Comparison of ENCODE assay signal across 14 cellular contexts in the genomic region with DNA sequence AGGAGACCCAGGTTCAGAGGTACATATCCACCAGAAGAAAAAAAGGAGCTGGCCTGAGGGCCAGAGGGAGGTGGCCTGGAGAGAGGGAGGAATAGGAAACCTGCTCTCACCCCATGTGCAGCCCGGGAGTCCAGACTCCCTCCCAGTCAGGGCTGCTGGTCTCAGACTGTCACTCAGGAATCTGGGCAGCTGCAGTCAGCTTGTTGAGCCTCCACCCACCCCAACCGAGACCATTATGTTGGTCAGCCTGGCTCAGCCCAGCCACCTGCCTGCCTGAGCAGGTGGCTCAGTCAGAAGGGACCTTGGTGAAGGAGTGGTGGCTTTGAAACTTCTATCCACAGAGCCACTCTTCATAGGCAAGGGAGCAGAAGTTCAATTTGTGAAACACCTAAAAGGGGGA. TPM values are rescaled to one million over a fixed set of nuclear protein-coding genes. Genes with fewer than 3 reads are reported as not detected.
DNase-seq lines count a peak whose midpoint lies in the region; ATAC-seq, FAIRE-seq and TF ChIP-seq lines count a peak whose summit lies in the region.
"Had no signal": no experiment of that assay in that cellular context is flagged by ENCODE, and none has a peak within 500 bp of the region (broad histone marks: within the 10 kb centered on the region; RNA-seq: fewer than 3 reads in every experiment).

No MANE protein-coding gene starts in this region.

- no peak for ATAC-seq in HG02588 (IDR thresholded peaks at IDR 0.05; ENCODE audit: unreplicated experiment)
- ATAC-seq: gastrocnemius medialis had no signal

- peaks cover 0 to 3% (median 1%) of the 10 kb centered on the region in 4 donors for H3K4me1 Mint-ChIP-seq in CD4-positive, alpha-beta memory T cell
- H3K4me1 Mint-ChIP-seq: CD8-positive, alpha-beta memory T cell had no signal

- H3K79me2 ChIP-seq in parathyroid adenoma, result no peaks in the 10 kb centered on the region

- DNase-seq in HEK293T (ENCODE audit: extremely low spot score) (no peak), NCI-H345 treated with DMSO at 0.1 percent for 48 hours (lab: John Stamatoyannopoulos, UW; ENCODE audit: unreplicated experiment) (peak; percentile 24), colonic mucosa (peak; percentile 63), HTR-8/SVneo (ENCODE audit: insufficient read length, low spot score) (no peak)
- no peak for DNase-seq in CD4-positive, alpha-beta memory T cell
- DNase-seq: CD8-positive, alpha-beta memory T cell; gastrocnemius medialis; MG63; small intestine; T-helper 1 cell had no signal

- H3K4me1 ChIP-seq in colonic mucosa (peaks cover 27% of the 10 kb centered on the region), parathyroid adenoma (peaks cover 47% of the 10 kb centered on the region)
- no peaks in the 10 kb centered on the region for H3K4me1 ChIP-seq in CD4-positive, alpha-beta memory T cell (ENCODE audit: insufficient read depth, low read length)
- H3K4me1 ChIP-seq: gastrocnemius medialis had no signal

- no peak overlapping the region for H3K27ac Mint-ChIP-seq in CD4-positive, alpha-beta memory T cell
- H3K27ac Mint-ChIP-seq: activated T-helper 1 cell treated with anti-CD3 and anti-CD28 coated beads, Interleukin-12 subunit alpha, Interleukin-12 subunit beta, Interleukin-2, Interleukin-4 antibody, amounts not matched to agents 30 ng/mL and 10 ng/mL and 1 ng/mL, durations not matched to agents 14 hours and 24 hours and 36 hours had no signal

- H3K36me3 Mint-ChIP-seq in CD4-positive, alpha-beta memory T cell, result no peaks in the 10 kb centered on the region
- H3K36me3 Mint-ChIP-seq: CD8-positive, alpha-beta memory T cell had no signal

- H3K9me3 ChIP-seq in colonic mucosa (no peaks in the 10 kb centered on the region), parathyroid adenoma (ENCODE audit: control insufficient read depth, low read length) (no peaks in the 10 kb centered on the region)
- H3K9me3 ChIP-seq in CD4-positive, alpha-beta memory T cell (ENCODE audit: control insufficient read depth in 1 of 2, low read length in 2 of 2), result no peaks in the 10 kb centered on the region
- H3K9me3 ChIP-seq: ascending aorta, gastrocnemius medialis, MG63 had no signal

- peak overlapping the region in 1 of 2 donors; percentile 80 for H3K9ac ChIP-seq in colonic mucosa (ENCODE audit: low read depth in 2 of 2, low read length in 2 of 2)
- H3K9ac ChIP-seq in parathyroid adenoma, result no peak overlapping the region

- peak overlapping the region; percentile 31 for H3K27ac ChIP-seq in colonic mucosa
- H3K27ac ChIP-seq in parathyroid adenoma, result peak overlapping the region; percentile 40
- H3K27ac ChIP-seq in CD4-positive, alpha-beta memory T cell (ENCODE audit: low read depth, low read length), result no peak overlapping the region
- H3K27ac ChIP-seq: gastrocnemius medialis had no signal

- POLR2A ChIA-PET in HEK293T (lab: Yijun Ruan, JAX), result no interaction called here
- POLR2A ChIA-PET in CD4-positive, alpha-beta memory T cell (lab: Charles Lee; ENCODE audit: partially characterized antibody), result no interaction called here

- no peak for FAIRE-seq in HTR-8/SVneo (lab: Jason Lieb, UNC)
- FAIRE-seq: small intestine had no signal

- H2AFZ ChIP-seq in parathyroid adenoma, result peak overlapping the region; percentile 59

- TF ChIP-seq CTCF in colonic mucosa (IDR thresholded peaks at IDR 0.05) (no peak), parathyroid adenoma (IDR thresholded peaks at IDR 0.05) (no peak)

- H3K4me3 ChIP-seq in colonic mucosa (no peak overlapping the region), parathyroid adenoma (ENCODE audit: low read depth, low read length) (no peak overlapping the region)
- H3K4me3 ChIP-seq in CD4-positive, alpha-beta memory T cell (ENCODE audit: low read length in 2 of 2), result no peak overlapping the region
- H3K4me3 ChIP-seq: ascending aorta, gastrocnemius medialis, MG63 had no signal

- H3K9me3 Mint-ChIP-seq in CD4-positive, alpha-beta memory T cell, result peaks cover 0 to 1% (median 0%) of the 10 kb centered on the region in 8 donors
- H3K9me3 Mint-ChIP-seq: activated T-helper 1 cell treated with anti-CD3 and anti-CD28 coated beads, Interleukin-12 subunit alpha, Interleukin-12 subunit beta, Interleukin-2, Interleukin-4 antibody, amounts not matched to agents 30 ng/mL and 10 ng/mL and 1 ng/mL, durations not matched to agents 14 hours and 24 hours and 36 hours; CD8-positive, alpha-beta memory T cell had no signal

- no peak overlapping the region for H3K4me3 Mint-ChIP-seq in CD4-positive, alpha-beta memory T cell
- H3K4me3 Mint-ChIP-seq: activated T-helper 1 cell treated with anti-CD3 and anti-CD28 coated beads, Interleukin-12 subunit alpha, Interleukin-12 subunit beta, Interleukin-2, Interleukin-4 antibody, amounts not matched to agents 30 ng/mL and 10 ng/mL and 1 ng/mL, durations not matched to agents 14 hours and 24 hours and 36 hours; CD8-positive, alpha-beta memory T cell had no signal

- H3K27me3 Mint-ChIP-seq in CD4-positive, alpha-beta memory T cell, result peaks cover 0 to 5% of the 10 kb centered on the region in 2 donors

- H3K36me3 ChIP-seq in colonic mucosa (no peaks in the 10 kb centered on the region), parathyroid adenoma (ENCODE audit: control insufficient read depth, insufficient read depth, low read length) (no peaks in the 10 kb centered on the region)
- no peaks in the 10 kb centered on the region for H3K36me3 ChIP-seq in CD4-positive, alpha-beta memory T cell (ENCODE audit: insufficient read depth, low read length)
- H3K36me3 ChIP-seq: ascending aorta, gastrocnemius medialis, MG63 had no signal

- CTCF ChIA-PET in HEK293T (lab: Yijun Ruan, JAX), result no interaction called here
- CTCF ChIA-PET in CD4-positive, alpha-beta memory T cell (lab: Charles Lee; ENCODE audit: partially characterized antibody), result interaction anchor here (1.3 kb wide), 1 partner anchor 108 kb away, joined by 4 read pairs; no protein-coding TSS in a partner anchor

- intact Hi-C loops in colonic mucosa (cut with DNase I), result no loop called here
- intact Hi-C loops in CD4-positive, alpha-beta memory T cell (cut with micrococcal nuclease), result no loop called here

- H3K27me3 ChIP-seq in colonic mucosa (no peaks in the 10 kb centered on the region), parathyroid adenoma (ENCODE audit: control insufficient read depth, insufficient read depth, low read length) (no peaks in the 10 kb centered on the region)
- H3K27me3 ChIP-seq in CD4-positive, alpha-beta memory T cell (ENCODE audit: insufficient read depth, low read length), result no peaks in the 10 kb centered on the region
- H3K27me3 ChIP-seq: ascending aorta, gastrocnemius medialis, MG63 had no signal

- H3K4me2 ChIP-seq in parathyroid adenoma (ENCODE audit: low read length), result peak overlapping the region; percentile 2

TF ChIP-seq in HEK293T, 16 proteins besides CTCF, POLR2A, EP300 and RAD21:
- TF ChIP-seq PKNOX1 (IDR thresholded peaks at IDR 0.05) (peak; percentile 17; the same call in 1 of the 2 replicates), ZNF384 (IDR thresholded peaks at IDR 0.05) (no peak)

RNA-seq across cellular contexts. Expression of gene EPB41L1, which starts 53.3 kb away (rescaled TPM):
- total RNA-seq in colonic mucosa, result 10 to 100 TPM; 40.3 to 59.2 TPM
- under 1 TPM; 0.17 to 0.30 TPM for total RNA-seq in CD4-positive, alpha-beta memory T cell
- not detected for polyA plus RNA-seq in CD4-positive, alpha-beta memory T cell
- polyA plus RNA-seq: CD8-positive, alpha-beta memory T cell had no signal

Comparison
In these comparisons a context has a peak if more than half of its experiments do, and no peak if none do; other contexts are left out.
1. DNase-seq: peak in NCI-H345 treated with DMSO at 0.1 percent for 48 hours (single experiment) and colonic mucosa (single experiment); none in HEK293T (single experiment), CD4-positive, alpha-beta memory T cell (0 of 5) and HTR-8/SVneo (single experiment).
2. RNA of gene EPB41L1, which starts 53.3 kb away (total RNA-seq): 40.3 to 59.2 TPM in colonic mucosa; 0.17 to 0.30 TPM in CD4-positive, alpha-beta memory T cell; every median in the first group is over 10 times any median in the second.